Comparison of ENCODE assay signal across 1 cellular context in genomic region chr10:32070645-32071044, GRCh38.
TF ChIP-seq lines count a peak whose summit lies in the region.

No MANE protein-coding gene starts in this region.

TF ChIP-seq in HepG2, 621 proteins besides CTCF, POLR2A, EP300 and RAD21 (continued from another document):
- TF ChIP-seq ZFP37 (CRISPR knock-in tag; IDR thresholded peaks at IDR 0.05; ENCODE audit: borderline replicate concordance) (no peak), ZNF614 (CRISPR knock-in tag; IDR thresholded peaks at IDR 0.05; ENCODE audit: borderline replicate concordance) (no peak), ZBTB10 (CRISPR knock-in tag; IDR thresholded peaks at IDR 0.05; ENCODE audit: borderline replicate concordance) (no peak), SOX5 (CRISPR knock-in tag; IDR thresholded peaks at IDR 0.05; ENCODE audit: borderline replicate concordance) (no peak), ATM (IDR thresholded peaks at IDR 0.05; ENCODE audit: borderline replicate concordance) (no peak), NFE2L1 (CRISPR knock-in tag; IDR thresholded peaks at IDR 0.05; ENCODE audit: borderline replicate concordance) (no peak), PHF20 (CRISPR knock-in tag; IDR thresholded peaks at IDR 0.05) (no peak), ZNF10 (CRISPR knock-in tag; IDR thresholded peaks at IDR 0.05; ENCODE audit: borderline replicate concordance, low read depth) (no peak), ZNF354B (CRISPR knock-in tag; IDR thresholded peaks at IDR 0.05) (no peak), CC2D1A (CRISPR knock-in tag; IDR thresholded peaks at IDR 0.05) (no peak)
